ENCODE assay signal across 22 cellular contexts in the genomic region with DNA sequence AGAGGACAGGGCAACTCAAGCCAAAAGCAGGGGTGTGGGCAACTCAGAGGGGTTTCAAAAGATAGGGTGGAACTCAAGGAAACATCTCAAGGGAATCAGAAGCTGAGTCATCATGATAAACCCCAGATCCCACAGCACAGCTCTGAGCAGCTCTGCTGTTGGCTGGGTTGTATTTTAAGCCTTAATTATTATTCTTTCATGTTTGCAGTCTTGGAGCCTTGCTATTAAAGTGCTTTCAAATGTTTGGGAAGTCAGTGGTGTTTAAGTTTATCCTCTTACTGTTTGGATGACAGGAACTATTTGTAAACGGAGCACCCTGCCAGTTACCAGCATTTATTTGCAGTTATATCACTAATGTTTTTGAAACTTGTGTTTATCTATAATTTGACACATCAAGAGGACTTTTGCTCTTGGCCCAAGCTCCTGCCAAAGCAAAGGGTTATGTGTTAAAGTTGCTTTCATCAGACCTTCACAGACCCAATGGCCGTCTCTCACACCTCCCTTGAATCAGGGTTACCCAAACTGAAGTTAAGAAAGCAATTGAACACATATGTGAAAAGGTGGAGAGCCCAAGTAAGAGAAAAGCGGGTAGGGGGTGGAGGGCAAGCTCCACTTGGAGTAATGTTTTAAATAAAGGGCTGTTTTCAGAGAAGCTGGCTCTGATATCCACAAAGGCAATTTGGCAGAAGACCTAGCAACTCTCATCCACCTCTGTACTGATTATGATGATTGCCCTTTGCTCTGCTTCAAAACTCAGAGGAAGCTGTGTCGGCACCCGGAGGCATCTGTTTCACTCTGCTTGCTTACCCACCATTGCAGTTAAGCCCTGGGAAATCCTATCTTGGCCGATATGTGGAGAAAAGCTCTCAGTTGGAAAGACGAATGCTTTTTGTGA.
DNase-seq lines count a peak whose midpoint lies in the region; ATAC-seq and TF ChIP-seq lines count a peak whose summit lies in the region.
"Had no signal": no experiment of that assay in that cellular context is flagged by ENCODE, and none has a peak within 500 bp of the region (broad histone marks: within the 10 kb centered on the region; RNA-seq: fewer than 3 reads in every experiment).

No MANE protein-coding gene starts in this region.

- BruUV-seq in Caco-2 (replicated peaks; lab: Mats Ljungman, UMichigan): TSS peak; percentile 50

- H3K4me1 ChIP-seq in Caco-2: peaks cover 62% of the 10 kb centered on the region
- H3K4me1 ChIP-seq: adrenal gland, upper lobe of right lung had no signal

- H3K27me3 ChIP-seq in Caco-2 (replicated peaks; ENCODE audit: control insufficient read depth, insufficient read depth, low read length): no peaks in the 10 kb centered on the region
- H3K27me3 ChIP-seq: adrenal gland, neutrophil, SJSA1 had no signal

- H3K27ac Mint-ChIP-seq in Caco-2 (ENCODE audit: unreplicated experiment): peak overlapping the region; percentile 23
- H3K27ac Mint-ChIP-seq: CD8-positive, alpha-beta memory T cell; endodermal cell; T-helper 2 cell treated with Interferon-gamma antibody and Interleukin-4, amounts not matched to agents 5 μg/mL and 100 μg/mL, for 36 hours had no signal

- no peak for TF ChIP-seq CTCF in Caco-2 (IDR thresholded peaks at IDR 0.05; ENCODE audit: insufficient read depth in 1 of 2, low read depth in 1 of 2, low read length in 1 of 2, severe bottlenecking in 1 of 2, unreplicated experiment in 1 of 2)

- H3K36me3 Mint-ChIP-seq in Caco-2 (ENCODE audit: insufficient read depth, unreplicated experiment): peaks cover 7% of the 10 kb centered on the region
- H3K36me3 Mint-ChIP-seq: CD8-positive, alpha-beta memory T cell had no signal

- H3K27me3 Mint-ChIP-seq in Caco-2 (ENCODE audit: insufficient read depth, unreplicated experiment): no peaks in the 10 kb centered on the region

- ATAC-seq in sciatic nerve: peak; percentile 55
- no peak for ATAC-seq in HG03457 (IDR thresholded peaks at IDR 0.05; ENCODE audit: unreplicated experiment)
- no peak for ATAC-seq in GM18873 (IDR thresholded peaks at IDR 0.05; ENCODE audit: low FRiP score, unreplicated experiment)
- ATAC-seq: stimulated activated naive CD8-positive, alpha-beta T cell treated with anti-CD3 and anti-CD28 coated beads, Interleukin-15, Interleukin-2, amounts not matched to agents 100 U/mL and 50 U/mL, for 24 hours; upper lobe of right lung had no signal

- peaks cover 47% of the 10 kb centered on the region for H3K4me1 Mint-ChIP-seq in Caco-2 (ENCODE audit: low read depth, unreplicated experiment)
- H3K4me1 Mint-ChIP-seq: CD8-positive, alpha-beta memory T cell had no signal

- peak overlapping the region; percentile 25 for H3K4me3 Mint-ChIP-seq in Caco-2 (ENCODE audit: unreplicated experiment)
- H3K4me3 Mint-ChIP-seq: CD8-positive, alpha-beta memory T cell; endodermal cell; T-helper 2 cell treated with Interferon-gamma antibody and Interleukin-4, amounts not matched to agents 5 μg/mL and 100 μg/mL, for 36 hours had no signal

- DNase-seq in Caco-2: no peak
- peak; percentile 33 for DNase-seq in NCI-H226
- DNase-seq in fibroblast of peridontal ligament (ENCODE audit: extremely low read depth): peak; percentile 74
- DNase-seq in sciatic nerve (ENCODE audit: low spot score): no peak
- no peak for DNase-seq in NCI-H2227 (lab: John Stamatoyannopoulos, UW; ENCODE audit: unreplicated experiment)
- DNase-seq in NCI-H1105 treated with DMSO at 0.1 percent for 48 hours (lab: John Stamatoyannopoulos, UW): no peak
- DNase-seq: adrenal gland; CD8-positive, alpha-beta memory T cell; endodermal cell; foreskin melanocyte; HCEC 1CT; NCI-H2029 treated with DMSO at 0.1 percent for 48 hours; NCI-H526 treated with DMSO at 0.1 percent for 48 hours; OCI-M1; retina; stimulated activated naive CD8-positive, alpha-beta T cell treated with anti-CD3 and anti-CD28 coated beads, Interleukin-15, Interleukin-2, amounts not matched to agents 100 U/mL and 50 U/mL, for 24 hours; upper lobe of right lung had no signal

- CTCF ChIA-PET in Caco-2 (lab: Charles Lee): interaction anchor here (0.7 kb wide), 1 partner anchor 215 kb away, joined by 3 read pairs; no protein-coding TSS in a partner anchor

- no peaks in the 10 kb centered on the region for H3K9me3 ChIP-seq in Caco-2
- H3K9me3 ChIP-seq: adrenal gland, neutrophil, upper lobe of right lung had no signal

- no peaks in the 10 kb centered on the region for H3K9me3 Mint-ChIP-seq in Caco-2 (ENCODE audit: unreplicated experiment)
- H3K9me3 Mint-ChIP-seq: CD8-positive, alpha-beta memory T cell; endodermal cell; T-helper 2 cell treated with Interferon-gamma antibody and Interleukin-4, amounts not matched to agents 5 μg/mL and 100 μg/mL, for 36 hours had no signal

- no peaks in the 10 kb centered on the region; the same call in 1 of the 2 replicates for H3K36me3 ChIP-seq in Caco-2 (ENCODE audit: control insufficient read depth, insufficient read depth, low read length)
- H3K36me3 ChIP-seq: adrenal gland, neutrophil, SJSA1, upper lobe of right lung had no signal

- POLR2A ChIA-PET in Caco-2 (lab: Charles Lee): no interaction called here

- intact Hi-C loops in Caco-2 (cut with micrococcal nuclease; ENCODE audit: unreplicated experiment) (loop anchor here (1.0 to 5.0 kb wide), 8 partner anchors 70 to 280 kb away; no protein-coding TSS in a partner anchor), sciatic nerve (cut with DNase I) (no loop called here)

- H3K4me3 ChIP-seq in Caco-2 (ENCODE audit: low read depth, low read length): no peak overlapping the region
- H3K4me3 ChIP-seq: adrenal gland, SJSA1, upper lobe of right lung had no signal

Comparison
In these comparisons a context has a peak if more than half of its experiments do, and no peak if none do; other contexts are left out.
1. DNase-seq: peak in NCI-H226 (single experiment) and fibroblast of peridontal ligament (single experiment); none in Caco-2 (0 of 2), sciatic nerve (single experiment), NCI-H2227 (single experiment) and NCI-H1105 treated with DMSO at 0.1 percent for 48 hours (single experiment).